25 cellular contexts compared by ENCODE assay signal in the genomic region with DNA sequence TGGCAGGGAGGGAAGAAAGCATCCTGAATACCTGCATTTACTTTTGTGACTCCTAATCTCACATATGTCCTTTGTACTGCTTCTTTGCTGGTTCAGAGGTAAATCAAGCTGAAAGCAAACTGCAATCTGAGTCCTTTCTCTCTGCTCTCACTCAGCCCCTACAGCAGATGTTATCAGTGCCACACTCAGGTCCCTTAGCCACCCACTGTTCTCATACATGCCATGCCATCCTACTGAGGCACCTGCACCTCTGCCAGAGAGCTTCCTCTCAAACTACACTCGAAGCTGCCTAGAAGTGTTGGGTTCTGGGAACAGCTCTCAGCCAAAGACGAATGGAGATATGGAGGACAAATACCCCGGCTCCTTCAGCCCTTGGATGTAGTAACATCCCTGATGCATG.
"Had no signal": no experiment of that assay in that cellular context is flagged by ENCODE, and none has a peak within 500 bp of the region (broad histone marks: within the 10 kb centered on the region; RNA-seq: fewer than 3 reads in every experiment).

No MANE protein-coding gene starts in this region.

- H3K9ac ChIP-seq: neural progenitor cell had no signal

- H3K4me3 ChIP-seq: colonic mucosa, gastrocnemius medialis, lower lobe of right lung, neural progenitor cell, right lobe of liver, stomach, thyroid gland had no signal

- H3K4me2 ChIP-seq: neural progenitor cell had no signal

- H3K4me1 ChIP-seq: colonic mucosa, gastrocnemius medialis, lower lobe of right lung, neural progenitor cell, right lobe of liver, stomach had no signal

- ATAC-seq: esophagus mucosa, gastrocnemius medialis, left ventricle myocardium superior, lower lobe of right lung, right lobe of liver had no signal

- H3K27ac ChIP-seq: colonic mucosa, epithelial cell of prostate, gastrocnemius medialis, lower lobe of right lung, neural progenitor cell, right lobe of liver, stomach, thyroid gland had no signal

- H3K27ac Mint-ChIP-seq: dendritic cell treated with granulocyte-macrophage colony-stimulating factor and Interleukin-4, amounts not matched to agents 40 ng/mL and 50 ng/mL, for 4 days; endodermal cell; nephron; neural progenitor cell had no signal

- H3K27me3 Mint-ChIP-seq: dendritic cell treated with granulocyte-macrophage colony-stimulating factor and Interleukin-4, amounts not matched to agents 40 ng/mL and 50 ng/mL, for 4 days had no signal

- H3K9me3 ChIP-seq: colonic mucosa, gastrocnemius medialis, lower lobe of right lung, right lobe of liver, stomach, thyroid gland had no signal

- H3K4me1 Mint-ChIP-seq: neural progenitor cell had no signal

- DNase-seq: colonic mucosa; effector CD8-positive, alpha-beta T cell; endodermal cell; foreskin fibroblast; gastrocnemius medialis; head of caudate nucleus; left ventricle myocardium superior; lower lobe of right lung; nucleus accumbens; posterior cingulate gyrus; retina; right lobe of liver; small intestine; stimulated activated CD4-positive, alpha-beta T cell treated with anti-CD3 and anti-CD28 coated beads, Interleukin-15, amount 100 ng/mL, for 24 hours; stimulated activated CD4-positive, alpha-beta T cell treated with anti-CD3 and anti-CD28 coated beads, Interleukin-4, amount 100 ng/mL, for 1 hour; stimulated activated CD8-positive, alpha-beta memory T cell treated with anti-CD3 and anti-CD28 coated beads, Interleukin-4, amount 100 ng/mL, for 48 hours; stimulated activated naive CD4-positive, alpha-beta T cell treated with Interleukin-2 at 50 U/mL for 16 hours; stomach; thyroid gland; trophoblast cell had no signal

- H3K36me3 ChIP-seq: colonic mucosa, gastrocnemius medialis, lower lobe of right lung, neural progenitor cell, right lobe of liver, stomach, thyroid gland had no signal

- H3K27me3 ChIP-seq: colonic mucosa, gastrocnemius medialis, neural progenitor cell, right lobe of liver, stomach, thyroid gland had no signal

- H3K36me3 Mint-ChIP-seq: neural progenitor cell had no signal

- H2AFZ ChIP-seq: neural progenitor cell had no signal

- H3K4me3 Mint-ChIP-seq: dendritic cell treated with granulocyte-macrophage colony-stimulating factor and Interleukin-4, amounts not matched to agents 40 ng/mL and 50 ng/mL, for 4 days; endodermal cell; nephron; neural progenitor cell had no signal

- H3K9me3 Mint-ChIP-seq: dendritic cell treated with granulocyte-macrophage colony-stimulating factor and Interleukin-4, amounts not matched to agents 40 ng/mL and 50 ng/mL, for 4 days; endodermal cell; nephron; neural progenitor cell had no signal
